14 cellular contexts compared by ENCODE assay signal in genomic region chr1:6045561-6045960, GRCh38. TPM values are rescaled to one million over a fixed set of nuclear protein-coding genes. Genes with fewer than 3 reads are reported as not detected.
A peak's percentile ranks its signal among the peaks of the same experiment; 100 is the strongest.
DNase-seq lines count a peak whose midpoint lies in the region; ATAC-seq and TF ChIP-seq lines count a peak whose summit lies in the region.
"Had no signal": no experiment of that assay in that cellular context is flagged by ENCODE, and none has a peak within 500 bp of the region (broad histone marks: within the 10 kb centered on the region; RNA-seq: fewer than 3 reads in every experiment).

Gene KCNAB2, plus strand, starts transcription at chr1:6045888. Its CDS starts 5,649 bp downstream, at chr1:6051537.

- intact Hi-C loops in dendritic cell treated with granulocyte-macrophage colony-stimulating factor and Interleukin-4, amounts not matched to agents 40 ng/mL and 50 ng/mL, for 4 days (cut with micrococcal nuclease) = no loop called here

- peaks cover 14% of the 10 kb centered on the region for H3K4me1 Mint-ChIP-seq in dendritic cell treated with granulocyte-macrophage colony-stimulating factor and Interleukin-4, amounts not matched to agents 40 ng/mL and 50 ng/mL, for 4 days (ENCODE audit: low read depth)
- H3K4me1 Mint-ChIP-seq in naive B cell = peaks cover 7 to 18% (median 11%) of the 10 kb centered on the region in 3 donors

- CTCF ChIA-PET in BJ (lab: Yijun Ruan, JAX) = interaction anchor here (1.1 kb wide), 1 partner anchor 160 kb away, joined by 3 read pairs; no protein-coding TSS in a partner anchor

- peak within 1 kb of the TSS; percentile 38 for H3K27ac Mint-ChIP-seq in dendritic cell treated with granulocyte-macrophage colony-stimulating factor and Interleukin-4, amounts not matched to agents 40 ng/mL and 50 ng/mL, for 4 days
- peak within 1 kb of the TSS in 2 of 6 donors; percentile 68 to 76 for H3K27ac Mint-ChIP-seq in naive B cell

- POLR2A ChIA-PET in BJ (lab: Charles Lee) = no interaction called here

- H3K4me3 Mint-ChIP-seq in dendritic cell treated with granulocyte-macrophage colony-stimulating factor and Interleukin-4, amounts not matched to agents 40 ng/mL and 50 ng/mL, for 4 days = no peak within 1 kb of the TSS
- no peak within 1 kb of the TSS for H3K4me3 Mint-ChIP-seq in naive B cell

- no peaks in the 10 kb centered on the region for H3K9me3 Mint-ChIP-seq in dendritic cell treated with granulocyte-macrophage colony-stimulating factor and Interleukin-4, amounts not matched to agents 40 ng/mL and 50 ng/mL, for 4 days
- H3K9me3 Mint-ChIP-seq in naive B cell = no peaks in the 10 kb centered on the region

- H3K27me3 ChIP-seq in BJ (ENCODE audit: control insufficient read depth, insufficient read depth, low read length) = no peaks in the 10 kb centered on the region
- H3K27me3 ChIP-seq: BLaER1 treated with 17β-estradiol and CSF1 and Interleukin-3, amounts not matched to agents 10 nM and 100 nM had no signal

- ATAC-seq in naive B cell (ENCODE audit: low read depth in 2 of 2) (no peak), GM18909 (IDR thresholded peaks at IDR 0.05; ENCODE audit: poor library complexity, unreplicated experiment) (no peak), GM21619 (IDR thresholded peaks at IDR 0.05; ENCODE audit: unreplicated experiment) (no peak)

- no peak within 1 kb of the TSS for H3K4me3 ChIP-seq in BJ (ENCODE audit: low read depth, low read length)
- H3K4me3 ChIP-seq: BLaER1 treated with 17β-estradiol and CSF1 and Interleukin-3, amounts not matched to agents 10 nM and 100 nM; skin epidermis had no signal

- H3K36me3 Mint-ChIP-seq in dendritic cell treated with granulocyte-macrophage colony-stimulating factor and Interleukin-4, amounts not matched to agents 40 ng/mL and 50 ng/mL, for 4 days (ENCODE audit: low read depth) = peaks cover 100% of the 10 kb centered on the region
- peaks cover 2 to 9% of the 10 kb centered on the region in 2 donors for H3K36me3 Mint-ChIP-seq in naive B cell

- DNase-seq in BJ (ENCODE audit: low read depth) = no peak
- DNase-seq in M059J (ENCODE audit: low read depth) = no peak
- DNase-seq in naive B cell = no peak
- DNase-seq in amniotic stem cell (lab: John Stamatoyannopoulos, UW) = no peak
- no peak for DNase-seq in SHP77 treated with DMSO at 0.1 percent for 48 hours (lab: John Stamatoyannopoulos, UW)
- DNase-seq: brain microvascular endothelial cell, GF-D8, NCI-H1105 treated with DMSO at 0.1 percent for 48 hours, NCI-H82 had no signal

- no peak for TF ChIP-seq CTCF in BJ (IDR thresholded peaks at IDR 0.05; ENCODE audit: insufficient read depth, low read depth, low read length)

- no peaks in the 10 kb centered on the region for H3K36me3 ChIP-seq in BJ (ENCODE audit: control insufficient read depth, insufficient read depth, low read length)
- H3K36me3 ChIP-seq: brain microvascular endothelial cell had no signal

- no peaks in the 10 kb centered on the region for H3K27me3 Mint-ChIP-seq in dendritic cell treated with granulocyte-macrophage colony-stimulating factor and Interleukin-4, amounts not matched to agents 40 ng/mL and 50 ng/mL, for 4 days
- no peaks in the 10 kb centered on the region for H3K27me3 Mint-ChIP-seq in naive B cell

RNA-seq across cellular contexts. Expression of gene KCNAB2, which starts in this region (rescaled TPM):
- polyA plus RNA-seq in BJ (2011; rRNA removed) (6.7 and 10.3 TPM in 2 replicates), naive B cell (ENCODE audit: low read depth in 6 of 6) (10 to 100 TPM; 10.2 to 16.8 (median 13.9) TPM)
- 3.8 and 4.5 TPM in 2 replicates for polyA minus RNA-seq in BJ (2011; rRNA and poly(A)+ RNA removed)
- total RNA-seq in M059J (2014; rRNA removed; shearing (Covaris generic)) = 9.2 and 13.7 TPM in 2 replicates
